In the genomic region with DNA sequence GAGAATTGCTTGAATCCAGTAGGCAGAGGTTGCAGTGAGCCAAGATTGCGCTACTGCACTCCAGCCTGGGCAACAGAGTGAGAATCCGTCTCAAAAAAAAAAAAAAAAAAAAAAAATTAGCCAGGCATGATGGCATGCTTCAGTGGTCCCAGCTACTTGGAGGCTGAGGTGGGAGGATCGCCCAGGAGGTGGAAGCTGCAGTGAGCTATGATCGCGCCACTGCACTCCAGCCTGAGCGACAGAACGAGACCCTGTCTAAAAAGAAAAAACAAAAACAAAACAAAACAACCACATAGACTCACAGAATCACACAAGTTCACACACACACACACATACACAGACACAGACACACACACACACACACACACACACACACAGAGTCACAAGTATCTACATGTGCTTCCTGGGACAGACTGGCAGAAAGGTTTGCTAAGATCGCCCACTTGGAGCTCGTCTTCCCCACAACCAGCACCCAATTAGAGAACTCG, we compare ENCODE assay signal across 8 cellular contexts. TPM values are rescaled to one million over a fixed set of nuclear protein-coding genes. Genes with fewer than 3 reads are reported as not detected.
DNase-seq lines count a peak whose midpoint lies in the region; TF ChIP-seq lines count a peak whose summit lies in the region.
"Not testable (repeated sequence)": the region's sequence is repeated elsewhere in the genome, so short reads cannot be mapped to it uniquely, and the experiment has no call there.

No MANE protein-coding gene starts in this region.

- not testable (repeated sequence) for TF ChIP-seq CTCF in HFF-Myc (IDR thresholded peaks at IDR 0.05; ENCODE audit: low read depth, low read length, missing control alignments); neural progenitor cell (IDR thresholded peaks at IDR 0.05)

- peak overlapping the region; percentile 62 to 88 (median 79) for H3K4me2 ChIP-seq in BLaER1 treated with 17β-estradiol and CSF1 and Interleukin-3, amounts not matched to agents 10 nM and 100 nM
- peak overlapping the region; percentile 71 for H3K4me2 ChIP-seq in neural progenitor cell

- not testable (repeated sequence) for H3K9me3 ChIP-seq in BLaER1 treated with 17β-estradiol and CSF1 and Interleukin-3, amounts not matched to agents 10 nM and 100 nM (replicated peaks in 1 of 11); SJCRH30 (replicated peaks); effector memory CD4-positive, alpha-beta T cell (ENCODE audit: control insufficient read depth, low read length); iPS-18a (ENCODE audit: control insufficient read depth, low read depth, low read length); neural progenitor cell (ENCODE audit: low read depth)

- peaks cover 22% of the 10 kb centered on the region for H3K79me2 ChIP-seq in neural progenitor cell (ENCODE audit: low read depth)

- H3K9me3 Mint-ChIP-seq in activated naive CD4-positive, alpha-beta T cell treated with anti-CD3 and anti-CD28 coated beads, Interleukin-2, amount 10 ng/mL, durations not matched to agents 7 days and 5 days; neural progenitor cell: not testable (repeated sequence)

- not testable (repeated sequence) for H3K27me3 Mint-ChIP-seq in activated naive CD4-positive, alpha-beta T cell treated with anti-CD3 and anti-CD28 coated beads, Interleukin-2, amount 10 ng/mL, durations not matched to agents 7 days and 5 days
- peaks cover 27% of the 10 kb centered on the region for H3K27me3 Mint-ChIP-seq in neural progenitor cell (ENCODE audit: insufficient read depth, low read depth)

- peaks cover 19 to 37% (median 25%) of the 10 kb centered on the region in 10 experiments for H3K4me1 ChIP-seq in BLaER1 treated with 17β-estradiol and CSF1 and Interleukin-3, amounts not matched to agents 10 nM and 100 nM
- H3K4me1 ChIP-seq in SJCRH30; iPS-18a (ENCODE audit: control insufficient read depth, low read depth, low read length); neural progenitor cell: not testable (repeated sequence)
- H3K4me1 ChIP-seq in effector memory CD4-positive, alpha-beta T cell (ENCODE audit: control insufficient read depth, insufficient read depth, low read length, poor library complexity, severe bottlenecking): peaks cover 15% of the 10 kb centered on the region

- peak overlapping the region; percentile 49 to 90 (median 67); a peak in 21 of 22 replicates for H3K9ac ChIP-seq in BLaER1 treated with 17β-estradiol and CSF1 and Interleukin-3, amounts not matched to agents 10 nM and 100 nM
- peak overlapping the region; percentile 73 for H3K9ac ChIP-seq in iPS-18a (ENCODE audit: low read length)
- H3K9ac ChIP-seq in neural progenitor cell: not testable (repeated sequence)

- H2AFZ ChIP-seq in neural progenitor cell (replicated peaks): not testable (repeated sequence)

- peak overlapping the region; percentile 94 for H3K27ac Mint-ChIP-seq in activated naive CD4-positive, alpha-beta T cell treated with anti-CD3 and anti-CD28 coated beads, Interleukin-2, amount 10 ng/mL, durations not matched to agents 7 days and 5 days
- H3K27ac Mint-ChIP-seq in neural progenitor cell: peak overlapping the region; percentile 98

- H3K36me3 Mint-ChIP-seq in activated naive CD4-positive, alpha-beta T cell treated with anti-CD3 and anti-CD28 coated beads, Interleukin-2, amount 10 ng/mL, durations not matched to agents 7 days and 5 days: peaks cover 18% of the 10 kb centered on the region
- H3K36me3 Mint-ChIP-seq in neural progenitor cell: not testable (repeated sequence)

- H3F3A ChIP-seq in neural progenitor cell (ENCODE audit: low read depth): peaks cover 17% of the 10 kb centered on the region

- peaks cover 21 to 28% (median 24%) of the 10 kb centered on the region in 11 experiments for H3K27me3 ChIP-seq in BLaER1 treated with 17β-estradiol and CSF1 and Interleukin-3, amounts not matched to agents 10 nM and 100 nM
- H3K27me3 ChIP-seq in SJCRH30; effector memory CD4-positive, alpha-beta T cell (replicated peaks; ENCODE audit: control insufficient read depth, insufficient read depth, low read length, poor library complexity, severe bottlenecking): not testable (repeated sequence)
- H3K27me3 ChIP-seq in iPS-18a (ENCODE audit: control insufficient read depth, insufficient read depth, low read length) (peaks cover 27% of the 10 kb centered on the region), neural progenitor cell (peaks cover 26% of the 10 kb centered on the region)

- H3K4me3 Mint-ChIP-seq in activated naive CD4-positive, alpha-beta T cell treated with anti-CD3 and anti-CD28 coated beads, Interleukin-2, amount 10 ng/mL, durations not matched to agents 7 days and 5 days: peak overlapping the region; percentile 97
- H3K4me3 Mint-ChIP-seq in neural progenitor cell: peak overlapping the region; percentile 98

- H3K27ac ChIP-seq in BLaER1 treated with 17β-estradiol and CSF1 and Interleukin-3, amounts not matched to agents 10 nM and 100 nM: peak overlapping the region in 10 of 11 experiments; percentile 31 to 79 (median 64); a peak in 18 of 22 replicates
- H3K27ac ChIP-seq in SJCRH30 (peak overlapping the region; percentile 11; the same call in 1 of the 2 replicates), iPS-18a (ENCODE audit: low read length) (peak overlapping the region; percentile 78), neural progenitor cell (peak overlapping the region; percentile 6), substantia nigra (ENCODE audit: low read depth, low read length, poor library complexity, severe bottlenecking) (peak overlapping the region; percentile 70)
- H3K27ac ChIP-seq in effector memory CD4-positive, alpha-beta T cell (ENCODE audit: insufficient read depth, low read length, poor library complexity, severe bottlenecking): peak overlapping the region; percentile 56

- peaks cover 39% of the 10 kb centered on the region for H3K4me1 Mint-ChIP-seq in activated naive CD4-positive, alpha-beta T cell treated with anti-CD3 and anti-CD28 coated beads, Interleukin-2, amount 10 ng/mL, durations not matched to agents 7 days and 5 days
- peaks cover 21% of the 10 kb centered on the region for H3K4me1 Mint-ChIP-seq in neural progenitor cell

- peak overlapping the region; percentile 38 to 99 (median 94); a peak in 19 of 20 replicates for H3K4me3 ChIP-seq in BLaER1 treated with 17β-estradiol and CSF1 and Interleukin-3, amounts not matched to agents 10 nM and 100 nM
- H3K4me3 ChIP-seq in HFF-Myc (replicated peaks; ENCODE audit: low read depth, low read length): peak overlapping the region; percentile 78
- peak overlapping the region; percentile 81 for H3K4me3 ChIP-seq in SJCRH30
- H3K4me3 ChIP-seq in effector memory CD4-positive, alpha-beta T cell (ENCODE audit: insufficient read depth, low read depth, low read length, poor library complexity, severe bottlenecking): not testable (repeated sequence)
- H3K4me3 ChIP-seq in iPS-18a (ENCODE audit: low read length): peak overlapping the region; percentile 63
- peak overlapping the region; percentile 74 for H3K4me3 ChIP-seq in neural progenitor cell

- CTCF ChIA-PET in activated naive CD4-positive, alpha-beta T cell treated with anti-CD3 and anti-CD28 coated beads, Interleukin-2, amount 10 ng/mL, durations not matched to agents 7 days and 5 days (lab: Charles Lee): interaction anchor here (0.6 to 1.4 kb wide), 5 partner anchors 9 to 139 kb away, joined by 3 to 8 read pairs (median 3); partner anchors contain the start of genes DNASE2 and SYCE2

- peaks cover 0 to 12% (median 7%) of the 10 kb centered on the region in 11 experiments; a peak in 11 of 22 replicates for H4K20me1 ChIP-seq in BLaER1 treated with 17β-estradiol and CSF1 and Interleukin-3, amounts not matched to agents 10 nM and 100 nM
- peaks cover 12% of the 10 kb centered on the region for H4K20me1 ChIP-seq in neural progenitor cell (ENCODE audit: low read depth)

- not testable (repeated sequence) for DNase-seq in HFF-Myc (ENCODE audit: extremely low read depth, low read depth); SJCRH30; activated naive CD4-positive, alpha-beta T cell treated with anti-CD3 and anti-CD28 coated beads, Interleukin-2, amount 10 ng/mL, durations not matched to agents 7 days and 5 days; effector memory CD4-positive, alpha-beta T cell; substantia nigra (lab: John Stamatoyannopoulos, UW)
- peak; percentile 3 for DNase-seq in neural progenitor cell (ENCODE audit: low spot score)

- H3K36me3 ChIP-seq in BLaER1 treated with 17β-estradiol and CSF1 and Interleukin-3, amounts not matched to agents 10 nM and 100 nM: peaks cover 22 to 36% (median 26%) of the 10 kb centered on the region in 11 experiments
- not testable (repeated sequence) for H3K36me3 ChIP-seq in SJCRH30, neural progenitor cell
- H3K36me3 ChIP-seq in effector memory CD4-positive, alpha-beta T cell (ENCODE audit: control insufficient read depth, insufficient read depth, low read length): peaks cover 10% of the 10 kb centered on the region
- H3K36me3 ChIP-seq in iPS-18a (ENCODE audit: control insufficient read depth, low read depth, low read length): peaks cover 18% of the 10 kb centered on the region

RNA-seq across cellular contexts. Expression of gene GCDH, which starts 0.6 kb away (rescaled TPM):
- 29.7 and 33.6 TPM in 2 replicates for total RNA-seq in SJCRH30 (2014; rRNA removed; shearing (Covaris generic))
- 39.5 and 75.0 TPM in 2 replicates for total RNA-seq in neural progenitor cell (ENCODE audit: low replicate concordance)

RNA-seq across cellular contexts. Expression of gene KLF1, which starts 3.3 kb away (rescaled TPM):
- total RNA-seq in SJCRH30 (2014; rRNA removed; shearing (Covaris generic)): 0.06 TPM in 1 of 2 replicates, not detected in the other
- 0.43 and 0.64 TPM in 2 replicates for total RNA-seq in neural progenitor cell (ENCODE audit: low replicate concordance)

RNA-seq across cellular contexts. Expression of gene DNASE2, which starts 9.1 kb away (rescaled TPM):
- 16.4 and 16.8 TPM in 2 replicates for total RNA-seq in SJCRH30 (2014; rRNA removed; shearing (Covaris generic))
- total RNA-seq in neural progenitor cell (ENCODE audit: low replicate concordance): 8.7 and 16.5 TPM in 2 replicates

RNA-seq across cellular contexts. Expression of gene SYCE2, which starts 28.8 kb away (rescaled TPM):
- total RNA-seq in SJCRH30 (2014; rRNA removed; shearing (Covaris generic)): 0.24 TPM in 1 of 2 replicates, not detected in the other
- 1.8 and 6.4 TPM in 2 replicates for total RNA-seq in neural progenitor cell (ENCODE audit: low replicate concordance)

RNA-seq across cellular contexts. Expression of gene FARSA, which starts 43.2 kb away (rescaled TPM):
- total RNA-seq in SJCRH30 (2014; rRNA removed; shearing (Covaris generic)): 65.8 and 77.3 TPM in 2 replicates
- 21.4 and 51.6 TPM in 2 replicates for total RNA-seq in neural progenitor cell (ENCODE audit: low replicate concordance)

Comparison
In these comparisons a context has a peak if more than half of its experiments do, and no peak if none do; other contexts are left out.
1. H3K27ac ChIP-seq: peak in every context shown above with its lines; median percentile 78 in iPS-18a; 70 in substantia nigra; 64 in BLaER1 treated with 17β-estradiol and CSF1 and Interleukin-3, amounts not matched to agents 10 nM and 100 nM; 56 in effector memory CD4-positive, alpha-beta T cell; 11 in SJCRH30; 6 in neural progenitor cell.